Comparison of ENCODE assay signal across 14 cellular contexts in the genomic region with DNA sequence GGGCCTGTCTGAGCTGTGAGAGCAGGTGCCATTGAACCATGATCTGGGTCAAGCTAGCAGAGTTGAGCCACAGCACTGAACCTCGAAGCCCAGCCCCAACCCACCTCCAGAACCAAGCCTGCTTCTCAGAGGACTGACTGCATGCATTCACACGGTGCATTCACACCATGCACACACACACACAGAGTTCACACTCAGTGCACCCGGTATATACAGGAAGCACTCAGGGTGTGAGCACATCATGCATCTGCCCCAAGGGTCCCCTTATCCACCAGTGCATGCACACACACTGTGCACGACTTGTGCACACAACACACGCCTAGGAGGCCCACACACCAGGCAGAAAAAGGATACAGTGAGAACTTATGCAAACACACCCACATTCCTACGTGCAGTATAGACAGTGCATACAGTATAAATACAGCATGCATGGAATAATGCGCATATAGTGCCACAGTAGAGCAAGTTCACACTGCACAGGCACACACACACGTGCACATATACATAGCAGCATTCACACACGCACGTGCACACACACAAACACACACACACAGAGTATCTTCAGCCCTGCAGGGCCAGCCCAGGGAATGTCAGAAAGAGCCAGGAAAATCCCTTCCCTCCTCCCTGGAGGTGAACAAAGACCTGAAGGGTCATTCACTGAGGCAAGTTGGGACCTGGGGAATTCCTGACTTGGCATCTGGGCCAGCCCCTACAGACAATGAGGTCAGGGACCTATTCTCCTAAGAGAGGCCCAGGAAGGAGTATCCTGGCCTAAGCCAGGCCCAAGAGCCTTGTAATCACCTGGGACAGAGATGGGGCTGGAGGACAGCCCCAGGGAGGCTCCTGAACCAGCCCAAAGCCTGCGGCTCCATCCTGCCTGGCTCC.
"Had no signal": no experiment of that assay in that cellular context is flagged by ENCODE, and none has a peak within 500 bp of the region (broad histone marks: within the 10 kb centered on the region; RNA-seq: fewer than 3 reads in every experiment).

No MANE protein-coding gene starts in this region.

- H3K36me3 Mint-ChIP-seq: activated CD8-positive, alpha-beta memory T cell treated with anti-CD3 and anti-CD28 coated beads, Interleukin-2, amount 10 ng/mL, durations not matched to agents 7 days and 5 days; natural killer cell treated with Interleukin-12 subunit alpha and Interleukin-12 subunit beta and Interleukin-15 and Interleukin-18, amount 100 ng/mL, for 72 hours had no signal

- H3K9me3 ChIP-seq: prostate gland had no signal

- H3K4me3 ChIP-seq: cardiac muscle cell, prostate gland had no signal

- H3K9me3 Mint-ChIP-seq: activated T-helper 2 cell treated with anti-CD3 and anti-CD28 coated beads, Interferon-gamma antibody, Interleukin-2, Interleukin-4, amounts not matched to agents 10 μg/mL and 5 μg/mL and 100 μg/mL, durations not matched to agents 14 hours and 24 hours and 36 hours; natural killer cell treated with Interleukin-12 subunit alpha and Interleukin-12 subunit beta and Interleukin-15 and Interleukin-18, amount 100 ng/mL, for 72 hours had no signal

- H3K27ac Mint-ChIP-seq: activated CD8-positive, alpha-beta memory T cell treated with anti-CD3 and anti-CD28 coated beads, Interleukin-2, amount 10 ng/mL, durations not matched to agents 7 days and 5 days; activated T-helper 2 cell treated with anti-CD3 and anti-CD28 coated beads, Interferon-gamma antibody, Interleukin-2, Interleukin-4, amounts not matched to agents 10 μg/mL and 5 μg/mL and 100 μg/mL, durations not matched to agents 14 hours and 24 hours and 36 hours; natural killer cell treated with Interleukin-12 subunit alpha and Interleukin-12 subunit beta and Interleukin-15 and Interleukin-18, amount 100 ng/mL, for 72 hours had no signal

- H3K4me1 ChIP-seq: prostate gland had no signal

- H3K4me1 Mint-ChIP-seq: activated CD8-positive, alpha-beta memory T cell treated with anti-CD3 and anti-CD28 coated beads, Interleukin-2, amount 10 ng/mL, durations not matched to agents 7 days and 5 days had no signal

- DNase-seq: activated CD4-positive, alpha-beta T cell treated with anti-CD3 and anti-CD28 coated beads, Interleukin-2, amount 50 U/mL, for 48 hours; activated CD8-positive, alpha-beta memory T cell treated with anti-CD3 and anti-CD28 coated beads, Interleukin-2, amount 10 ng/mL, durations not matched to agents 7 days and 5 days; activated naive CD4-positive, alpha-beta T cell treated with anti-CD3 and anti-CD28 coated beads, Interleukin-2, amount 50 U/mL, for 16 hours; activated T-cell treated with anti-CD3 and anti-CD28 coated beads, Interleukin-2, amount 50 U/mL, for 1 hour; right cardiac atrium; small intestine; stimulated activated CD4-positive, alpha-beta T cell treated with anti-CD3 and anti-CD28 coated beads, Interleukin-4, amount 100 ng/mL, for 24 hours; stimulated activated naive CD8-positive, alpha-beta T cell treated with anti-CD3 and anti-CD28 coated beads, Interleukin-15, Interleukin-2, amounts not matched to agents 100 U/mL and 50 U/mL, for 24 hours; T-helper 9 cell; trophoblast cell had no signal

- H3K27ac ChIP-seq: cardiac muscle cell, prostate gland had no signal

- ATAC-seq: activated CD8-positive, alpha-beta memory T cell treated with anti-CD3 and anti-CD28 coated beads, Interleukin-2, amount 10 ng/mL, durations not matched to agents 7 days and 5 days; right cardiac atrium; stimulated activated naive CD8-positive, alpha-beta T cell treated with anti-CD3 and anti-CD28 coated beads, Interleukin-15, Interleukin-2, amounts not matched to agents 100 U/mL and 50 U/mL, for 24 hours had no signal

- H3K36me3 ChIP-seq: cardiac muscle cell, prostate gland had no signal

- H3K4me3 Mint-ChIP-seq: activated CD8-positive, alpha-beta memory T cell treated with anti-CD3 and anti-CD28 coated beads, Interleukin-2, amount 10 ng/mL, durations not matched to agents 7 days and 5 days; natural killer cell treated with Interleukin-12 subunit alpha and Interleukin-12 subunit beta and Interleukin-15 and Interleukin-18, amount 100 ng/mL, for 72 hours had no signal
